ENCODE assay signal across 9 cellular contexts in genomic region chrX:107742754-107743191, GRCh38. TPM values are rescaled to one million over a fixed set of nuclear protein-coding genes. Genes with fewer than 3 reads are reported as not detected.
DNase-seq lines count a peak whose midpoint lies in the region; ATAC-seq lines count a peak whose summit lies in the region.
"Had no signal": no experiment of that assay in that cellular context is flagged by ENCODE, and none has a peak within 500 bp of the region (broad histone marks: within the 10 kb centered on the region; RNA-seq: fewer than 3 reads in every experiment).

No MANE protein-coding gene starts in this region.

- WGBS in HUES64, result 67% methylated on average over 23 of the region's 23 CpGs

- no peaks in the 10 kb centered on the region for H3K36me3 ChIP-seq in HUES64 (ENCODE audit: insufficient read depth, low read length)

- H3K4me1 ChIP-seq in HUES64 (ENCODE audit: insufficient read depth, low read length), result peaks cover 12% of the 10 kb centered on the region

- H3K27me3 ChIP-seq in HUES64 (ENCODE audit: insufficient read depth, low read length) (peaks cover 3% of the 10 kb centered on the region; the same call in 1 of the 2 replicates), layer of hippocampus (ENCODE audit: control insufficient read depth, insufficient read depth, low read length) (no peaks in the 10 kb centered on the region)

- H3K36me3 Mint-ChIP-seq in activated naive CD8-positive, alpha-beta T cell treated with anti-CD3 and anti-CD28 coated beads, Interleukin-2, amount 50 U/mL, for 24 hours (ENCODE audit: low read depth), result no peaks in the 10 kb centered on the region
- H3K36me3 Mint-ChIP-seq in stimulated activated effector memory CD8-positive, alpha-beta T cell treated with anti-CD3 and anti-CD28 coated beads, Interleukin-12 subunit alpha, Interleukin-12 subunit beta, amount 100 ng/mL, for 72 hours, result peaks cover 8% of the 10 kb centered on the region

- H3K4me3 Mint-ChIP-seq in activated naive CD8-positive, alpha-beta T cell treated with anti-CD3 and anti-CD28 coated beads, Interleukin-2, amount 50 U/mL, for 24 hours, result peak overlapping the region; percentile 72
- H3K4me3 Mint-ChIP-seq in stimulated activated effector memory CD8-positive, alpha-beta T cell treated with anti-CD3 and anti-CD28 coated beads, Interleukin-12 subunit alpha, Interleukin-12 subunit beta, amount 100 ng/mL, for 72 hours, result peak overlapping the region; percentile 79

- no peaks in the 10 kb centered on the region for H3K9me3 ChIP-seq in HUES64 (ENCODE audit: insufficient read depth, low read depth, low read length)

- peak overlapping the region; percentile 64 for H3K27ac Mint-ChIP-seq in activated naive CD8-positive, alpha-beta T cell treated with anti-CD3 and anti-CD28 coated beads, Interleukin-2, amount 50 U/mL, for 24 hours
- H3K27ac Mint-ChIP-seq in stimulated activated effector memory CD8-positive, alpha-beta T cell treated with anti-CD3 and anti-CD28 coated beads, Interleukin-12 subunit alpha, Interleukin-12 subunit beta, amount 100 ng/mL, for 72 hours, result peak overlapping the region; percentile 99

- no peak overlapping the region for H3K9ac ChIP-seq in HUES64 (ENCODE audit: low read depth, low read length)

- DNase-seq in activated naive CD8-positive, alpha-beta T cell treated with anti-CD3 and anti-CD28 coated beads, Interleukin-2, amount 50 U/mL, for 24 hours, result no peak
- no peak for DNase-seq in stimulated activated effector memory CD8-positive, alpha-beta T cell treated with anti-CD3 and anti-CD28 coated beads, Interleukin-12 subunit alpha, Interleukin-12 subunit beta, amount 100 ng/mL, for 72 hours (ENCODE audit: low spot score in 2 of 2)
- DNase-seq in GM19238 (ENCODE audit: insufficient read length, low spot score), result no peak
- DNase-seq: NCI-H748 treated with DMSO at 0.1 percent for 48 hours had no signal

- no peaks in the 10 kb centered on the region for H3K27me3 Mint-ChIP-seq in activated naive CD8-positive, alpha-beta T cell treated with anti-CD3 and anti-CD28 coated beads, Interleukin-2, amount 50 U/mL, for 24 hours

- H3K4me3 ChIP-seq in HUES64 (ENCODE audit: low read length), result peak overlapping the region; percentile 51

- no peak overlapping the region for H3K27ac ChIP-seq in HUES64 (ENCODE audit: low read depth, low read length)
- peak overlapping the region; percentile 91 for H3K27ac ChIP-seq in layer of hippocampus (ENCODE audit: low read depth, low read length)

- no peaks in the 10 kb centered on the region for H3K9me3 Mint-ChIP-seq in activated naive CD8-positive, alpha-beta T cell treated with anti-CD3 and anti-CD28 coated beads, Interleukin-2, amount 50 U/mL, for 24 hours
- H3K9me3 Mint-ChIP-seq in stimulated activated effector memory CD8-positive, alpha-beta T cell treated with anti-CD3 and anti-CD28 coated beads, Interleukin-12 subunit alpha, Interleukin-12 subunit beta, amount 100 ng/mL, for 72 hours, result no peaks in the 10 kb centered on the region

- no peak for ATAC-seq in activated naive CD8-positive, alpha-beta T cell treated with anti-CD3 and anti-CD28 coated beads, Interleukin-2, amount 50 U/mL, for 24 hours
- ATAC-seq in stimulated activated effector memory CD8-positive, alpha-beta T cell treated with anti-CD3 and anti-CD28 coated beads, Interleukin-12 subunit alpha, Interleukin-12 subunit beta, amount 100 ng/mL, for 72 hours, result no peak
- ATAC-seq in GM21447 (IDR thresholded peaks at IDR 0.05; ENCODE audit: unreplicated experiment) (no peak), HG03196 (IDR thresholded peaks at IDR 0.05; ENCODE audit: unreplicated experiment) (no peak), HG02623 (IDR thresholded peaks at IDR 0.05; ENCODE audit: unreplicated experiment) (no peak)

- peaks cover 26% of the 10 kb centered on the region for H3K4me1 Mint-ChIP-seq in activated naive CD8-positive, alpha-beta T cell treated with anti-CD3 and anti-CD28 coated beads, Interleukin-2, amount 50 U/mL, for 24 hours
- H3K4me1 Mint-ChIP-seq in stimulated activated effector memory CD8-positive, alpha-beta T cell treated with anti-CD3 and anti-CD28 coated beads, Interleukin-12 subunit alpha, Interleukin-12 subunit beta, amount 100 ng/mL, for 72 hours, result peaks cover 32% of the 10 kb centered on the region

RNA-seq across cellular contexts. Expression of gene TSC22D3, which starts 32.8 kb away (rescaled TPM):
- 9.4 TPM for polyA plus RNA-seq in HUES64 (2013, experiment 1 of 2)
- polyA plus RNA-seq in HUES64 (2013, experiment 2 of 2), result 13.1 TPM

RNA-seq across cellular contexts. Expression of gene NCBP2L, which starts 34.8 kb away (rescaled TPM):
- polyA plus RNA-seq in HUES64 (2013, experiment 1 of 2), result not detected
- not detected for polyA plus RNA-seq in HUES64 (2013, experiment 2 of 2)
